ENCODE assay signal across 14 cellular contexts in the genomic region with DNA sequence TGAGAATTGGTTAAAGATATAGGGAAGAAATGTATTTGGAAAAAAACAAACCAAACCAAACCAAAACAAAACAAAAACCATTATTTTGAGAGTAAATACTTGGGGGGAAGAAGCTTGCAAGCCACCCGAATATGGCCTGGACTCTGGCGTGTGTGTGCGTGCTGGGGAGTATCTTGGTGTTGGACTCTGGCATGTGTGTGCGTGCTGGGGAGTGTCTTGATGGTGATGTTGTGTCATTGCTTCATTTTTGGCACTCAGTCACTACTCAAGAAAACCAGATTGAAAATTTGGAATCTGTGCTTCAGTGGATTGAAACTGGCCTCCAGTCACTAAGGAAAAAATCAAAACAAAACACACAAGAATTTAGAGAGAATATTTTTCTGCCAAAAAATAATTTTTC.
DNase-seq lines count a peak whose midpoint lies in the region; ATAC-seq and TF ChIP-seq lines count a peak whose summit lies in the region.
"Had no signal": no experiment of that assay in that cellular context is flagged by ENCODE, and none has a peak within 500 bp of the region (broad histone marks: within the 10 kb centered on the region; RNA-seq: fewer than 3 reads in every experiment).

No MANE protein-coding gene starts in this region.

- no peaks in the 10 kb centered on the region for H3K9me3 ChIP-seq in aorta (ENCODE audit: control insufficient read depth, low read length)
- H3K9me3 ChIP-seq: mucosa of descending colon, right lobe of liver had no signal

- peak overlapping the region; percentile 10 to 72 for H3K27ac Mint-ChIP-seq in natural killer cell treated with Interleukin-12 subunit alpha and Interleukin-12 subunit beta and Interleukin-15 and Interleukin-18, amount 100 ng/mL, for 72 hours
- H3K27ac Mint-ChIP-seq in natural killer cell (no peak overlapping the region), osteocyte (ENCODE audit: unreplicated experiment) (peak overlapping the region; percentile 16)
- H3K27ac Mint-ChIP-seq: stimulated activated naive CD8-positive, alpha-beta T cell treated with anti-CD3 and anti-CD28 coated beads, Interleukin-15, amount 100 ng/mL, for 72 hours; T-helper 17 cell had no signal

- H3K4me1 Mint-ChIP-seq in natural killer cell treated with Interleukin-12 subunit alpha and Interleukin-12 subunit beta and Interleukin-15 and Interleukin-18, amount 100 ng/mL, for 72 hours (ENCODE audit: low read depth in 2 of 2) = peaks cover 18 to 25% of the 10 kb centered on the region in 2 donors
- H3K4me1 Mint-ChIP-seq in natural killer cell = peaks cover 15 to 16% of the 10 kb centered on the region in 2 donors
- peaks cover 22% of the 10 kb centered on the region for H3K4me1 Mint-ChIP-seq in osteocyte (ENCODE audit: unreplicated experiment)

- H3K36me3 ChIP-seq in aorta (ENCODE audit: control insufficient read depth in 1 of 2, insufficient read depth in 2 of 2, low read length in 1 of 2) = no peaks in the 10 kb centered on the region
- H3K36me3 ChIP-seq: right lobe of liver had no signal

- intact Hi-C loops in natural killer cell (cut with micrococcal nuclease) (no loop called here), aorta (cut with DNase I) (no loop called here)

- H3K36me3 Mint-ChIP-seq in natural killer cell treated with Interleukin-12 subunit alpha and Interleukin-12 subunit beta and Interleukin-15 and Interleukin-18, amount 100 ng/mL, for 72 hours = peaks cover 6% of the 10 kb centered on the region
- no peaks in the 10 kb centered on the region for H3K36me3 Mint-ChIP-seq in natural killer cell
- H3K36me3 Mint-ChIP-seq in osteocyte (ENCODE audit: unreplicated experiment) = no peaks in the 10 kb centered on the region

- ATAC-seq in natural killer cell treated with Interleukin-12 subunit alpha and Interleukin-12 subunit beta and Interleukin-15 and Interleukin-18, amount 100 ng/mL, for 72 hours = no peak
- ATAC-seq in natural killer cell (no peak), aorta (ENCODE audit: low FRiP score) (peak; percentile 76), GM21825 (IDR thresholded peaks at IDR 0.05; ENCODE audit: unreplicated experiment) (no peak)
- ATAC-seq: mucosa of descending colon; right lobe of liver; stimulated activated naive CD8-positive, alpha-beta T cell treated with anti-CD3 and anti-CD28 coated beads, Interleukin-15, amount 100 ng/mL, for 72 hours; T-helper 17 cell had no signal

- H3K4me1 ChIP-seq in aorta (ENCODE audit: control insufficient read depth in 1 of 2, insufficient read depth in 2 of 2, low read length in 2 of 2) = no peaks in the 10 kb centered on the region

- no peaks in the 10 kb centered on the region for H3K27me3 Mint-ChIP-seq in natural killer cell treated with Interleukin-12 subunit alpha and Interleukin-12 subunit beta and Interleukin-15 and Interleukin-18, amount 100 ng/mL, for 72 hours
- H3K27me3 Mint-ChIP-seq in natural killer cell (ENCODE audit: low read depth in 2 of 2) (no peaks in the 10 kb centered on the region), osteocyte (ENCODE audit: unreplicated experiment) (peaks cover 4% of the 10 kb centered on the region)
- H3K27me3 Mint-ChIP-seq: stimulated activated naive CD8-positive, alpha-beta T cell treated with anti-CD3 and anti-CD28 coated beads, Interleukin-15, amount 100 ng/mL, for 72 hours; T-helper 17 cell had no signal

- no peak overlapping the region for H3K4me3 ChIP-seq in aorta (ENCODE audit: low read length in 2 of 2)
- H3K4me3 ChIP-seq: mucosa of descending colon, right lobe of liver had no signal

- in situ Hi-C loops in ACHN (cut with HindIII; ENCODE audit: low pct_ligation_motif_present, low pct_unique_long_range_greater_than_20kb, low sequenced_read_pairs) = no loop called here

- H3K9me3 Mint-ChIP-seq in natural killer cell treated with Interleukin-12 subunit alpha and Interleukin-12 subunit beta and Interleukin-15 and Interleukin-18, amount 100 ng/mL, for 72 hours = peaks cover 3% of the 10 kb centered on the region
- H3K9me3 Mint-ChIP-seq in natural killer cell = no peaks in the 10 kb centered on the region
- no peaks in the 10 kb centered on the region for H3K9me3 Mint-ChIP-seq in osteocyte (ENCODE audit: unreplicated experiment)

- no peak for DNase-seq in natural killer cell treated with Interleukin-12 subunit alpha and Interleukin-12 subunit beta and Interleukin-15 and Interleukin-18, amount 100 ng/mL, for 72 hours (ENCODE audit: low spot score)
- DNase-seq in natural killer cell (no peak), fibroblast of the conjunctiva (ENCODE audit: low read depth) (peak; percentile 82), osteocyte (ENCODE audit: extremely low spot score, unreplicated experiment) (no peak), aorta (peak in 1 of 2 donors; percentile 81), ACHN (no peak), pons (ENCODE audit: low spot score) (no peak)
- DNase-seq: activated CD4-positive, alpha-beta T cell treated with anti-CD3 and anti-CD28 coated beads for 1 hour; NCI-H2107; right lobe of liver; stimulated activated naive CD8-positive, alpha-beta T cell treated with anti-CD3 and anti-CD28 coated beads, Interleukin-15, amount 100 ng/mL, for 72 hours; T-helper 17 cell had no signal

- TF ChIP-seq CTCF in natural killer cell (IDR thresholded peaks at IDR 0.05) (no peak), osteocyte (IDR thresholded peaks at IDR 0.05) (no peak)

- 61 to 69% methylated on average over 4 of the region's 4 CpGs for WGBS in aorta, 2 donors

- H3K27ac ChIP-seq in aorta (ENCODE audit: low read depth in 1 of 2, low read length in 2 of 2) = no peak overlapping the region
- H3K27ac ChIP-seq: right lobe of liver had no signal

- H3K27me3 ChIP-seq in aorta (ENCODE audit: control insufficient read depth in 1 of 2, insufficient read depth in 2 of 2, low read length in 1 of 2) = no peaks in the 10 kb centered on the region
- H3K27me3 ChIP-seq: right lobe of liver had no signal

- H3K4me3 Mint-ChIP-seq in natural killer cell treated with Interleukin-12 subunit alpha and Interleukin-12 subunit beta and Interleukin-15 and Interleukin-18, amount 100 ng/mL, for 72 hours = no peak overlapping the region
- H3K4me3 Mint-ChIP-seq in natural killer cell (no peak overlapping the region), osteocyte (ENCODE audit: unreplicated experiment) (no peak overlapping the region)
- H3K4me3 Mint-ChIP-seq: stimulated activated naive CD8-positive, alpha-beta T cell treated with anti-CD3 and anti-CD28 coated beads, Interleukin-15, amount 100 ng/mL, for 72 hours; T-helper 17 cell had no signal

Comparison
In these comparisons a context has a peak if more than half of its experiments do, and no peak if none do; other contexts are left out.
1. H3K27ac Mint-ChIP-seq: peak in natural killer cell treated with Interleukin-12 subunit alpha and Interleukin-12 subunit beta and Interleukin-15 and Interleukin-18, amount 100 ng/mL, for 72 hours (2 of 2) and osteocyte (single experiment); none in natural killer cell (0 of 2).